In the genomic region with DNA sequence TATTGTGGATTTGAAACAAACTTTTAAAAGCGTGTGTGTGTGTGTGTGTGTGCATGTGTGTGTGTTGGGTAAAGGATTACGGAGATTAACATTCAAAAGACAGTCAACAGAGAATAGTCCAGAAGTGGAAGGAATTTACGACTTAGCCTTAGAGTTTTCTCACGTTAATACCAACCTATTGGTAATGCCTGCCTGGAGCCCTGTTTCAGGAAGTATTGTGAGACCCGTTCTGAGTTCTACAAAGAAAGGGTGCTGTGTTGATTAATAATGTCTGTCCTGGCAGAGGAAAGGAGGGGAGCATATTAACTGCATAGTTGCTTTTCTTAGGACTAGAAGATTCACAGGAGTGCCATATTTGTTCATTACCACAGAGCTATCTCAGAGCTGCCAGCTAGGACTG, we compare ENCODE assay signal across 1 cellular context.
TF ChIP-seq lines count a peak whose summit lies in the region.

No MANE protein-coding gene starts in this region.

TF ChIP-seq in WTC11, 78 proteins besides CTCF, POLR2A, EP300 and RAD21 (continued from another document):
- TF ChIP-seq FOXJ3 (CRISPR knock-in tag; IDR thresholded peaks at IDR 0.05; ENCODE audit: borderline replicate concordance) = no peak
- TF ChIP-seq ZMAT4 (CRISPR knock-in tag; IDR thresholded peaks at IDR 0.05) = no peak
- no peak for TF ChIP-seq ATF1 (CRISPR knock-in tag; IDR thresholded peaks at IDR 0.05)
- no peak for TF ChIP-seq CREB1 (CRISPR knock-in tag; IDR thresholded peaks at IDR 0.05)
- no peak for TF ChIP-seq SOX15 (CRISPR knock-in tag; IDR thresholded peaks at IDR 0.05)
- TF ChIP-seq MLX (CRISPR knock-in tag; IDR thresholded peaks at IDR 0.05) = no peak
- TF ChIP-seq TEAD4 (CRISPR knock-in tag; IDR thresholded peaks at IDR 0.05) = no peak
